13 cellular contexts compared by ENCODE assay signal in the genomic region with DNA sequence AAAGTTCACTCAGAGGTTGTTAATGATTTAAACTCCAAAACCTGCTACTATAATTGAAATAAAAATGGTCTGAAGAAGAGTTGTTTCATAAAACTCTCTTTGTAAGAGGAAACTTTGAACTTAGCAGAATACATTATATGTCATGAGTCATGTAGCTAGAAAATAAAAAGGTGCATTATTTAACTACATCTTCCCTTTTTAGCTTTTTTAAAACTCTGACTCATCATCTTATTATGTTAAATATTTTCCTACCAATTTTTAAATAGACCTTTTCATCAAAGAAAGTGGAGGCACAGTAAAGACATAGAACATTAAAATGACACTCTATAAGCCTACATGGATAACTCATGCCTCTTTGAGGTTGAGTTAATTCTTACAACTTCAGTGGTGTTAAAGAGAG. TPM values are rescaled to one million over a fixed set of nuclear protein-coding genes. Genes with fewer than 3 reads are reported as not detected.
DNase-seq lines count a peak whose midpoint lies in the region; ATAC-seq and TF ChIP-seq lines count a peak whose summit lies in the region.
"Had no signal": no experiment of that assay in that cellular context is flagged by ENCODE, and none has a peak within 500 bp of the region (broad histone marks: within the 10 kb centered on the region; RNA-seq: fewer than 3 reads in every experiment).

No MANE protein-coding gene starts in this region.

- no peak overlapping the region for H3K4me3 ChIP-seq in SK-N-MC
- H3K4me3 ChIP-seq in uterus, result peak overlapping the region in 1 of 2 donors; percentile 71
- H3K4me3 ChIP-seq in naive thymus-derived CD4-positive, alpha-beta T cell (ENCODE audit: low read length), result no peak overlapping the region

- H3K27me3 ChIP-seq in foreskin keratinocyte (no peaks in the 10 kb centered on the region), uterus (no peaks in the 10 kb centered on the region)
- no peaks in the 10 kb centered on the region for H3K27me3 ChIP-seq in naive thymus-derived CD4-positive, alpha-beta T cell (ENCODE audit: control insufficient read depth in 2 of 2, insufficient read depth in 2 of 2, low read length in 2 of 2)

- ATAC-seq in foreskin keratinocyte, result no peak
- no peak for ATAC-seq in HG03521 (IDR thresholded peaks at IDR 0.05; ENCODE audit: unreplicated experiment)
- no peak for ATAC-seq in naive thymus-derived CD4-positive, alpha-beta T cell

- no peaks in the 10 kb centered on the region for H3K36me3 ChIP-seq in SK-N-MC (ENCODE audit: insufficient read depth, low read length)
- no peaks in the 10 kb centered on the region for H3K36me3 ChIP-seq in uterus
- H3K36me3 ChIP-seq in naive thymus-derived CD4-positive, alpha-beta T cell (ENCODE audit: control insufficient read depth in 2 of 3, insufficient read depth in 3 of 3, low read length in 3 of 3), result peaks cover 0 to 15% (median 0%) of the 10 kb centered on the region in 3 experiments

- H3K36me3 Mint-ChIP-seq in activated naive CD4-positive, alpha-beta T cell treated with anti-CD3 and anti-CD28 coated beads, Interleukin-2, amount 50 U/mL, for 24 hours, result no peaks in the 10 kb centered on the region
- H3K36me3 Mint-ChIP-seq in activated naive CD4-positive, alpha-beta T cell treated with anti-CD3 and anti-CD28 coated beads, Interleukin-2, amount 10 ng/mL, durations not matched to agents 7 days and 5 days, result peaks cover 7% of the 10 kb centered on the region
- peaks cover 0 to 5% (median 0%) of the 10 kb centered on the region in 5 donors for H3K36me3 Mint-ChIP-seq in naive thymus-derived CD4-positive, alpha-beta T cell

- CTCF ChIA-PET in activated naive CD4-positive, alpha-beta T cell treated with anti-CD3 and anti-CD28 coated beads, Interleukin-2, amount 10 ng/mL, durations not matched to agents 7 days and 5 days (lab: Charles Lee), result interaction anchor here (1.0 kb wide), 1 partner anchor 323 kb away, joined by 3 read pairs; no protein-coding TSS in a partner anchor
- CTCF ChIA-PET in naive thymus-derived CD4-positive, alpha-beta T cell (lab: Charles Lee), result no interaction called here

- intact Hi-C loops in uterus (cut with DNase I; ENCODE audit: low total_unique reads), result loop anchor here (5.0 kb wide), 1 partner anchor 208 kb away; no protein-coding TSS in a partner anchor
- intact Hi-C loops in naive thymus-derived CD4-positive, alpha-beta T cell (cut with micrococcal nuclease), result loop anchor here (2.0 to 10.0 kb wide), 9 partner anchors 43 to 1768 kb away; a partner anchor contains a TSS

- no peaks in the 10 kb centered on the region for H3K9me3 ChIP-seq in SK-N-MC (ENCODE audit: low read depth, low read length)
- H3K9me3 ChIP-seq in uterus, result no peaks in the 10 kb centered on the region
- H3K9me3 ChIP-seq in naive thymus-derived CD4-positive, alpha-beta T cell (ENCODE audit: control insufficient read depth in 2 of 3, low read length in 3 of 3), result no peaks in the 10 kb centered on the region

- no peak for DNase-seq in activated naive CD4-positive, alpha-beta T cell treated with anti-CD3 and anti-CD28 coated beads, Interleukin-2, amount 10 ng/mL, durations not matched to agents 7 days and 5 days
- DNase-seq in SK-N-MC (ENCODE audit: low read depth, low spot score) (no peak), foreskin keratinocyte (peak; percentile 50 to 65), uterus (no peak), RPMI8226 (no peak)
- DNase-seq in naive thymus-derived CD4-positive, alpha-beta T cell, result no peak
- DNase-seq: activated B cell treated with CpG ODN at 0.5 μM for 24 hours, AML-193, endodermal cell, GOT3 had no signal

- H3K27ac ChIP-seq in SK-N-MC (peak overlapping the region; percentile 8; the same call in 1 of the 2 replicates), foreskin keratinocyte (no peak overlapping the region), uterus (peak overlapping the region; percentile 98 to 99)
- H3K27ac ChIP-seq in naive thymus-derived CD4-positive, alpha-beta T cell (ENCODE audit: low read depth, low read length), result no peak overlapping the region

- TF ChIP-seq CTCF in foreskin keratinocyte (conservative IDR thresholded peaks at IDR 0.05), result no peak
- TF ChIP-seq CTCF in uterus (IDR thresholded peaks at IDR 0.05), result no peak

- no peaks in the 10 kb centered on the region for H3K27me3 Mint-ChIP-seq in activated naive CD4-positive, alpha-beta T cell treated with anti-CD3 and anti-CD28 coated beads, Interleukin-2, amount 50 U/mL, for 24 hours
- peaks cover 29% of the 10 kb centered on the region for H3K27me3 Mint-ChIP-seq in activated naive CD4-positive, alpha-beta T cell treated with anti-CD3 and anti-CD28 coated beads, Interleukin-2, amount 10 ng/mL, durations not matched to agents 7 days and 5 days
- peaks cover 0 to 15% (median 0%) of the 10 kb centered on the region in 5 donors for H3K27me3 Mint-ChIP-seq in naive thymus-derived CD4-positive, alpha-beta T cell
- H3K27me3 Mint-ChIP-seq: activated B cell treated with CpG ODN at 0.5 μM for 24 hours had no signal

- peak overlapping the region; percentile 98 for H3K4me3 Mint-ChIP-seq in activated naive CD4-positive, alpha-beta T cell treated with anti-CD3 and anti-CD28 coated beads, Interleukin-2, amount 50 U/mL, for 24 hours
- H3K4me3 Mint-ChIP-seq in activated naive CD4-positive, alpha-beta T cell treated with anti-CD3 and anti-CD28 coated beads, Interleukin-2, amount 10 ng/mL, durations not matched to agents 7 days and 5 days, result no peak overlapping the region
- peak overlapping the region in 1 of 10 donors; percentile 96 for H3K4me3 Mint-ChIP-seq in naive thymus-derived CD4-positive, alpha-beta T cell

- TF ChIP-seq POLR2A in uterus (IDR thresholded peaks at IDR 0.05), result no peak

- no peak overlapping the region for H3K9ac ChIP-seq in SK-N-MC (ENCODE audit: insufficient read length)

- POLR2A ChIA-PET in naive thymus-derived CD4-positive, alpha-beta T cell (lab: Charles Lee), result no interaction called here

- peaks cover 41% of the 10 kb centered on the region for H3K4me1 Mint-ChIP-seq in activated naive CD4-positive, alpha-beta T cell treated with anti-CD3 and anti-CD28 coated beads, Interleukin-2, amount 50 U/mL, for 24 hours
- peaks cover 24% of the 10 kb centered on the region for H3K4me1 Mint-ChIP-seq in activated naive CD4-positive, alpha-beta T cell treated with anti-CD3 and anti-CD28 coated beads, Interleukin-2, amount 10 ng/mL, durations not matched to agents 7 days and 5 days
- H3K4me1 Mint-ChIP-seq in naive thymus-derived CD4-positive, alpha-beta T cell, result peaks cover 19 to 28% (median 26%) of the 10 kb centered on the region in 7 donors

- peak overlapping the region; percentile 97 for H3K27ac Mint-ChIP-seq in activated naive CD4-positive, alpha-beta T cell treated with anti-CD3 and anti-CD28 coated beads, Interleukin-2, amount 50 U/mL, for 24 hours
- H3K27ac Mint-ChIP-seq in activated naive CD4-positive, alpha-beta T cell treated with anti-CD3 and anti-CD28 coated beads, Interleukin-2, amount 10 ng/mL, durations not matched to agents 7 days and 5 days, result no peak overlapping the region
- H3K27ac Mint-ChIP-seq in naive thymus-derived CD4-positive, alpha-beta T cell, result peak overlapping the region in 3 of 9 donors; percentile 92 to 97 (median 94)
- H3K27ac Mint-ChIP-seq: endodermal cell had no signal

- H3K9me3 Mint-ChIP-seq in activated naive CD4-positive, alpha-beta T cell treated with anti-CD3 and anti-CD28 coated beads, Interleukin-2, amount 50 U/mL, for 24 hours, result no peaks in the 10 kb centered on the region
- no peaks in the 10 kb centered on the region for H3K9me3 Mint-ChIP-seq in activated naive CD4-positive, alpha-beta T cell treated with anti-CD3 and anti-CD28 coated beads, Interleukin-2, amount 10 ng/mL, durations not matched to agents 7 days and 5 days
- H3K9me3 Mint-ChIP-seq in naive thymus-derived CD4-positive, alpha-beta T cell, result peaks cover 0 to 5% (median 0%) of the 10 kb centered on the region in 11 donors
- H3K9me3 Mint-ChIP-seq: activated B cell treated with CpG ODN at 0.5 μM for 24 hours; activated naive CD4-positive, alpha-beta T cell treated with anti-CD3 and anti-CD28 coated beads, Interleukin-2, amount 50 U/mL, for 72 hours; endodermal cell had no signal

- H3K4me1 ChIP-seq in foreskin keratinocyte, result peaks cover 14% of the 10 kb centered on the region
- H3K4me1 ChIP-seq in uterus, result peaks cover 0 to 4% of the 10 kb centered on the region in 2 donors
- H3K4me1 ChIP-seq in naive thymus-derived CD4-positive, alpha-beta T cell (ENCODE audit: control insufficient read depth in 2 of 2, insufficient read depth in 2 of 2, low read length in 2 of 2), result peaks cover 0 to 6% of the 10 kb centered on the region in 2 donors

RNA-seq across cellular contexts. Expression of a gene that starts 1.2 kb away (rescaled TPM):
- 6.5 and 9.3 TPM in 2 replicates for total RNA-seq in foreskin keratinocyte
- polyA plus RNA-seq in foreskin keratinocyte, result 1.6 and 1.8 TPM in 2 replicates
- total RNA-seq in uterus, result 10 to 100 TPM in 2 of 4 donors, 1 to 10 TPM in 2; 2.9 to 33.1 (median 14.2) TPM
- total RNA-seq in naive thymus-derived CD4-positive, alpha-beta T cell, result 10 to 100 TPM; 20.6 to 32.2 (median 25.9) TPM
- 1 to 10 TPM; 2.3 to 5.0 TPM for polyA plus RNA-seq in naive thymus-derived CD4-positive, alpha-beta T cell

Comparison
In these comparisons a context has a peak if more than half of its experiments do, and no peak if none do; other contexts are left out.
1. DNase-seq: peak in foreskin keratinocyte (2 of 2); none in activated naive CD4-positive, alpha-beta T cell treated with anti-CD3 and anti-CD28 coated beads, Interleukin-2, amount 10 ng/mL, durations not matched to agents 7 days and 5 days (single experiment), SK-N-MC (single experiment), uterus (0 of 2), RPMI8226 (single experiment) and naive thymus-derived CD4-positive, alpha-beta T cell (0 of 9).
2. H3K27ac ChIP-seq: peak in SK-N-MC (single experiment) and uterus (2 of 2); none in foreskin keratinocyte (single experiment) and naive thymus-derived CD4-positive, alpha-beta T cell (single experiment).